14 cellular contexts compared by ENCODE assay signal in genomic region chr6:7100072-7100750, GRCh38. TPM values are rescaled to one million over a fixed set of nuclear protein-coding genes. Genes with fewer than 3 reads are reported as not detected.
A peak's percentile ranks its signal among the peaks of the same experiment; 100 is the strongest.
DNase-seq lines count a peak whose midpoint lies in the region; ATAC-seq, FAIRE-seq and TF ChIP-seq lines count a peak whose summit lies in the region.
"Had no signal": no experiment of that assay in that cellular context is flagged by ENCODE, and none has a peak within 500 bp of the region (broad histone marks: within the 10 kb centered on the region; RNA-seq: fewer than 3 reads in every experiment).

No MANE protein-coding gene starts in this region.

- TF ChIP-seq CTCF in GM06990 (IDR thresholded peaks at IDR 0.05; ENCODE audit: insufficient read depth, low read length, poor library complexity, severe bottlenecking) (no peak), HL-60 (IDR thresholded peaks at IDR 0.05; ENCODE audit: insufficient read depth, low read length) (no peak), K562 (IDR thresholded peaks at IDR 0.05 in 2 of 3, conservative IDR thresholded peaks at IDR 0.05 in 1 of 3; ENCODE audit: insufficient read depth in 2 of 3, low read depth in 1 of 3, low read length in 3 of 3) (no peak), glutamatergic neuron (IDR thresholded peaks at IDR 0.05; ENCODE audit: partially characterized antibody, unreplicated experiment) (no peak)

- H3K27me3 ChIP-seq in GM06990 (replicated peaks; ENCODE audit: control insufficient read depth, insufficient read depth, low read length), result no peaks in the 10 kb centered on the region
- no peaks in the 10 kb centered on the region for H3K27me3 ChIP-seq in HL-60 (ENCODE audit: insufficient read depth, poor library complexity, severe bottlenecking)
- no peaks in the 10 kb centered on the region for H3K27me3 ChIP-seq in K562 (ENCODE audit: control insufficient read depth in 2 of 2, insufficient read depth in 2 of 2, low read length in 2 of 2)
- H3K27me3 ChIP-seq: pancreas had no signal

- no peak for TF ChIP-seq POLR2A in K562 (conservative IDR thresholded peaks at IDR 0.05)

- no TSS peak for BruUV-seq in K562 (replicated peaks; lab: Mats Ljungman, UMichigan)

- no peaks in the 10 kb centered on the region for H3K4me1 Mint-ChIP-seq in glutamatergic neuron (ENCODE audit: low read depth, unreplicated experiment)

- H3K9me3 ChIP-seq in K562 (replicated peaks; ENCODE audit: control insufficient read depth, insufficient read depth, low read depth, low read length), result no peaks in the 10 kb centered on the region
- H3K9me3 ChIP-seq: pancreas had no signal

- H3K27me3 Mint-ChIP-seq in glutamatergic neuron (ENCODE audit: unreplicated experiment), result peaks cover 2% of the 10 kb centered on the region

- peak overlapping the region; percentile 4 to 75; a peak in 2 of 4 replicates for H3K9ac ChIP-seq in K562 (ENCODE audit: insufficient read depth in 1 of 2, low read depth in 2 of 2, low read length in 2 of 2)

- H3K27ac Mint-ChIP-seq in glutamatergic neuron (ENCODE audit: unreplicated experiment), result no peak overlapping the region

- no peak overlapping the region for H3K4me3 Mint-ChIP-seq in glutamatergic neuron (ENCODE audit: unreplicated experiment)

- no peaks in the 10 kb centered on the region for H4K20me1 ChIP-seq in K562 (replicated peaks; ENCODE audit: control insufficient read depth, insufficient read depth, low read length)

- peak overlapping the region; percentile 48 for H3K4me2 ChIP-seq in K562 (ENCODE audit: insufficient read depth, low read length)

- in situ Hi-C loops in K562 (cut with MboI), result no loop called here

- WGBS in K562 (ENCODE audit: insufficient coverage, low coverage, missing lambda C conversion rate), result 52% methylated on average over 3 of the region's 3 CpGs

- no peaks in the 10 kb centered on the region for H3K36me3 Mint-ChIP-seq in glutamatergic neuron (ENCODE audit: unreplicated experiment)

- DNase-seq in GM06990 (ENCODE audit: extremely low read depth, insufficient read length), result peak; percentile 26
- DNase-seq in HL-60 (ENCODE audit: low read depth in 1 of 2, low spot score in 1 of 2), result peak in 1 of 2 experiments; percentile 63
- DNase-seq in K562 (ENCODE audit: extremely low read depth in 1 of 4, low spot score in 3 of 4), result no peak
- DNase-seq in glutamatergic neuron, result no peak
- DNase-seq in head of caudate nucleus, result no peak
- no peak for DNase-seq in GOT3 (lab: John Stamatoyannopoulos, UW)
- DNase-seq in iPS-NIHi7 (ENCODE audit: extremely low spot score), result no peak
- DNase-seq: DND-41, mammary epithelial cell, pancreas had no signal

- no peaks in the 10 kb centered on the region for H3K36me3 ChIP-seq in GM06990 (ENCODE audit: control insufficient read depth, insufficient read depth, low read length)
- no peaks in the 10 kb centered on the region for H3K36me3 ChIP-seq in K562 (ENCODE audit: control insufficient read depth, insufficient read depth, low read length)
- H3K36me3 ChIP-seq: pancreas had no signal

- peaks cover 22 to 23% of the 10 kb centered on the region in 2 experiments for H3K4me1 ChIP-seq in K562 (replicated peaks in 1 of 2; ENCODE audit: control insufficient read depth in 2 of 2, insufficient read depth in 2 of 2, low read length in 2 of 2)
- H3K4me1 ChIP-seq: pancreas had no signal

- no peaks in the 10 kb centered on the region for H3K79me2 ChIP-seq in K562 (ENCODE audit: control insufficient read depth, insufficient read depth, low read length)

- peak overlapping the region; percentile 98 for H2AFZ ChIP-seq in K562 (ENCODE audit: low read depth, low read length)

- no peak for TF ChIP-seq EP300 in K562 (IDR thresholded peaks at IDR 0.05; ENCODE audit: low read length)

- intact Hi-C loops in K562 (cut with micrococcal nuclease), result no loop called here
- intact Hi-C loops in head of caudate nucleus (cut with DNase I), result no loop called here

- H3K9me3 Mint-ChIP-seq in glutamatergic neuron (ENCODE audit: unreplicated experiment), result peaks cover 4% of the 10 kb centered on the region

- H3K4me3 ChIP-seq in GM06990 (replicated peaks; ENCODE audit: low read depth, low read length) (no peak overlapping the region), HL-60 (replicated peaks; ENCODE audit: insufficient read depth, low read length) (no peak overlapping the region), K562 (no peak overlapping the region)
- H3K4me3 ChIP-seq: pancreas had no signal

- CTCF ChIA-PET in K562 (lab: Yijun Ruan, JAX; ENCODE audit: low intra/inter-chr PET ratio), result no interaction called here

- no peak for FAIRE-seq in K562 (lab: Jason Lieb, UNC)
- FAIRE-seq: pancreas, TTC549 had no signal

- POLR2A ChIA-PET in K562 (lab: Yijun Ruan, JAX), result no interaction called here

- no peaks in the 10 kb centered on the region for H3K9me1 ChIP-seq in K562 (ENCODE audit: control insufficient read depth, insufficient read depth, low read length)

- ATAC-seq in GM21447 (IDR thresholded peaks at IDR 0.05; ENCODE audit: unreplicated experiment) (peak; percentile 81), K562 (peak; percentile 55)
- ATAC-seq: esophagus mucosa, pancreas had no signal

- no peak for TF ChIP-seq RAD21 in K562 (CRISPR knock-in tag; conservative IDR thresholded peaks at IDR 0.05 in 1 of 2, IDR thresholded peaks at IDR 0.05 in 1 of 2)

- peak overlapping the region; percentile 52 for H3K27ac ChIP-seq in HL-60 (replicated peaks)
- H3K27ac ChIP-seq in K562 (ENCODE audit: extremely low read depth, low read depth, low read length), result peak overlapping the region; percentile 4; the same call in 1 of the 3 replicates
- H3K27ac ChIP-seq: pancreas, RWPE1 had no signal

TF ChIP-seq in K562, 482 proteins besides CTCF, POLR2A, EP300 and RAD21 (continues in another document):
- no peak for TF ChIP-seq USF2 (CRISPR knock-in tag; IDR thresholded peaks at IDR 0.05)
- TF ChIP-seq MED1 (CRISPR knock-in tag; IDR thresholded peaks at IDR 0.05; ENCODE audit: borderline replicate concordance), result no peak
- no peak for TF ChIP-seq PYGO2 (tag; IDR thresholded peaks at IDR 0.05)
- TF ChIP-seq AFF1 (IDR thresholded peaks at IDR 0.05; ENCODE audit: low read depth in 1 of 2, partially characterized antibody in 2 of 2), result peak in 1 of 2 experiments; percentile 26

RNA-seq across cellular contexts. Expression of gene RREB1, which starts 7.5 kb away (rescaled TPM):
- 128 and 141 TPM in 2 replicates for total RNA-seq in K562 (2011; cell fraction: chromatin; rRNA removed; ENCODE audit: low replicate concordance)
- total RNA-seq in K562 (2011; cell fraction: nucleolus; rRNA removed), result 88.6 and 91.1 TPM in 2 replicates
- 120 and 166 TPM in 2 replicates for total RNA-seq in K562 (2011; cell fraction: nucleoplasm; rRNA removed)
- total RNA-seq in K562 (2014; rRNA removed) (19.3 and 34.7 TPM in 2 replicates), K562 (2014; rRNA removed; fragmentation: Illumina TruSeq; extraction: Trizol) (24.3 and 25.0 TPM in 2 replicates), K562 (2015; rRNA removed; fragmentation: Illumina TruSeq; extraction: Trizol) (21.9 and 22.1 TPM in 2 replicates), K562 (2021) (64.2 and 65.7 TPM in 2 replicates), glutamatergic neuron (ENCODE audit: unreplicated experiment) (3.4 TPM)
- polyA plus RNA-seq in K562 (2011; rRNA removed) (5.2 and 6.0 TPM in 2 replicates), K562 (2014; fragmentation: Illumina TruSeq; extraction: Trizol) (23.6 and 25.9 TPM in 2 replicates), K562 (2014; fragmentation: Nextera tagmentation; extraction: Ambion mirVana) (1 to 10 TPM; 3.3 to 4.8 TPM), K562 (2014; rRNA removed) (15.6 and 19.6 TPM in 2 replicates)
- polyA plus RNA-seq in K562 (2011; cell fraction: cytosol; rRNA removed), result 5.6 and 6.8 TPM in 2 replicates
- polyA plus RNA-seq in K562 (2011; cell fraction: nucleus; rRNA removed), result 25.5 and 29.7 TPM in 2 replicates
- polyA plus RNA-seq in K562 (2012), result 20.6 and 20.9 TPM in 2 replicates
- polyA minus RNA-seq in K562 (2011; rRNA and poly(A)+ RNA removed), result 42.2 and 45.2 TPM in 2 replicates
- polyA minus RNA-seq in K562 (2011; cell fraction: cytosol; rRNA and poly(A)+ RNA removed), result 34.1 and 47.8 TPM in 2 replicates
- polyA minus RNA-seq in K562 (2011; cell fraction: nucleus; rRNA and poly(A)+ RNA removed), result 48.1 and 74.3 TPM in 2 replicates
